Comparison of ENCODE assay signal across 1 cellular context in the genomic region with DNA sequence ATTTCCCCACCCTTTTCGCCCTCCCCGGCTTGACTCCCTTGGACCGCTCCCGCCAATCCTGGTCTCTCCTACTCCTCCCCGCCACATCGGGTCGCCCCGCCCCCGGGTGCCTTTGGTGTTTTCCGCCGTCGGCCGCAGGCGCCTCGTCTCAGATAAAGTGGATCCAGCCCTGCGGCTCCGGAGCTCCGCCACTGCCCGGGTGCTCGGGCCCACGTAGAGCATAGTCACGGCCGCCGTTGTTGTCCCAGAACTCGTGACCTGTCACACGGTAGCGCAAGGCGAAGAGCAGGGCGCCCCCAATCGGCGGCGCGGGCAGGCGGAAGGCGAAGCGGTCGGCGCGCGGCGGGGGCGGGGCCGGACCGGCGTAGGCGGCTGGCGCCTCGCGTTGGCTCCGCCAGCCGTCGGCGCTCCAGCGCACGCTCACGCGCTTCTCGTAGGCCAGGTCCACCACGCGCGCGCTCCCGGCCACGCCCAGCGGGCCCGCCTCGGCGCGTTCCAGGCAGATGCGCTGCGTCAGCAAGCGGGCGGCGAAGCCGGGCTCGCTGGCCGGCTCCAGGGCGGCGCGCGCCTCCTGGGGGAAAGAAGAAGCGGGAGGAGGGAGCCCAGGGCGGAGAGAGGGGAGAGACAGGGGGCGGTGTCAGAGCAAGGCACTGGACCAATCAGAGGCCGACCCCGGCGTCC.
TF ChIP-seq lines count a peak whose summit lies in the region.

No MANE protein-coding gene starts in this region.

TF ChIP-seq in GM12878, 131 proteins besides CTCF, POLR2A, EP300 and RAD21 (continues in another document):
- TF ChIP-seq, protein P1, sequence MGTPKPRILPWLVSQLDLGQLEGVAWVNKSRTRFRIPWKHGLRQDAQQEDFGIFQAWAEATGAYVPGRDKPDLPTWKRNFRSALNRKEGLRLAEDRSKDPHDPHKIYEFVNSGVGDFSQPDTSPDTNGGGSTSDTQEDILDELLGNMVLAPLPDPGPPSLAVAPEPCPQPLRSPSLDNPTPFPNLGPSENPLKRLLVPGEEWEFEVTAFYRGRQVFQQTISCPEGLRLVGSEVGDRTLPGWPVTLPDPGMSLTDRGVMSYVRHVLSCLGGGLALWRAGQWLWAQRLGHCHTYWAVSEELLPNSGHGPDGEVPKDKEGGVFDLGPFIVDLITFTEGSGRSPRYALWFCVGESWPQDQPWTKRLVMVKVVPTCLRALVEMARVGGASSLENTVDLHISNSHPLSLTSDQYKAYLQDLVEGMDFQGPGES (IDR thresholded peaks at IDR 0.05): peak; percentile 58; the same call in 1 of the 2 replicates
- no peak for TF ChIP-seq POLR2AphosphoS5 (IDR thresholded peaks at IDR 0.05; ENCODE audit: low read length)
- 0 out of 2 replicates have a peak, but pooled peaks have one; percentile 7 for TF ChIP-seq TCF12 (IDR thresholded peaks at IDR 0.05; ENCODE audit: low read depth, low read length)
- peak; percentile 37; the same call in 1 of the 2 replicates for TF ChIP-seq RFX5 (IDR thresholded peaks at IDR 0.05; ENCODE audit: low read depth, low read length)
- peak; percentile 88 for TF ChIP-seq SMARCA5 (IDR thresholded peaks at IDR 0.05)
- TF ChIP-seq MEF2A (IDR thresholded peaks at IDR 0.05; ENCODE audit: insufficient read depth, low read depth, low read length): 0 out of 2 replicates have a peak, but pooled peaks have one; percentile 51
- peak; percentile 6; the same call in 1 of the 2 replicates for TF ChIP-seq POLR2AphosphoS2 (IDR thresholded peaks at IDR 0.05; ENCODE audit: low read depth, low read length)
- TF ChIP-seq, protein P2, sequence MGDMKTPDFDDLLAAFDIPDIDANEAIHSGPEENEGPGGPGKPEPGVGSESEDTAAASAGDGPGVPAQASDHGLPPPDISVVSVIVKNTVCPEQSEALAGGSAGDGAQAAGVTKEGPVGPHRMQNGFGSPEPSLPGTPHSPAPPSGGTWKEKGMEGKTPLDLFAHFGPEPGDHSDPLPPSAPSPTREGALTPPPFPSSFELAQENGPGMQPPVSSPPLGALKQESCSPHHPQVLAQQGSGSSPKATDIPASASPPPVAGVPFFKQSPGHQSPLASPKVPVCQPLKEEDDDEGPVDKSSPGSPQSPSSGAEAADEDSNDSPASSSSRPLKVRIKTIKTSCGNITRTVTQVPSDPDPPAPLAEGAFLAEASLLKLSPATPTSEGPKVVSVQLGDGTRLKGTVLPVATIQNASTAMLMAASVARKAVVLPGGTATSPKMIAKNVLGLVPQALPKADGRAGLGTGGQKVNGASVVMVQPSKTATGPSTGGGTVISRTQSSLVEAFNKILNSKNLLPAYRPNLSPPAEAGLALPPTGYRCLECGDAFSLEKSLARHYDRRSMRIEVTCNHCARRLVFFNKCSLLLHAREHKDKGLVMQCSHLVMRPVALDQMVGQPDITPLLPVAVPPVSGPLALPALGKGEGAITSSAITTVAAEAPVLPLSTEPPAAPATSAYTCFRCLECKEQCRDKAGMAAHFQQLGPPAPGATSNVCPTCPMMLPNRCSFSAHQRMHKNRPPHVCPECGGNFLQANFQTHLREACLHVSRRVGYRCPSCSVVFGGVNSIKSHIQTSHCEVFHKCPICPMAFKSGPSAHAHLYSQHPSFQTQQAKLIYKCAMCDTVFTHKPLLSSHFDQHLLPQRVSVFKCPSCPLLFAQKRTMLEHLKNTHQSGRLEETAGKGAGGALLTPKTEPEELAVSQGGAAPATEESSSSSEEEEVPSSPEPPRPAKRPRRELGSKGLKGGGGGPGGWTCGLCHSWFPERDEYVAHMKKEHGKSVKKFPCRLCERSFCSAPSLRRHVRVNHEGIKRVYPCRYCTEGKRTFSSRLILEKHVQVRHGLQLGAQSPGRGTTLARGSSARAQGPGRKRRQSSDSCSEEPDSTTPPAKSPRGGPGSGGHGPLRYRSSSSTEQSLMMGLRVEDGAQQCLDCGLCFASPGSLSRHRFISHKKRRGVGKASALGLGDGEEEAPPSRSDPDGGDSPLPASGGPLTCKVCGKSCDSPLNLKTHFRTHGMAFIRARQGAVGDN (IDR thresholded peaks at IDR 0.05): peak; percentile 75
- peak; percentile 56; the same call in 1 of the 2 replicates for TF ChIP-seq EED (IDR thresholded peaks at IDR 0.05; ENCODE audit: low read depth)
- TF ChIP-seq STAT1 (conservative IDR thresholded peaks at IDR 0.05): peak; percentile 96; the same call in 1 of the 2 replicates
- TF ChIP-seq, protein P3, sequence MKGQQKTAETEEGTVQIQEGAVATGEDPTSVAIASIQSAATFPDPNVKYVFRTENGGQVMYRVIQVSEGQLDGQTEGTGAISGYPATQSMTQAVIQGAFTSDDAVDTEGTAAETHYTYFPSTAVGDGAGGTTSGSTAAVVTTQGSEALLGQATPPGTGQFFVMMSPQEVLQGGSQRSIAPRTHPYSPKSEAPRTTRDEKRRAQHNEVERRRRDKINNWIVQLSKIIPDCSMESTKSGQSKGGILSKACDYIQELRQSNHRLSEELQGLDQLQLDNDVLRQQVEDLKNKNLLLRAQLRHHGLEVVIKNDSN (IDR thresholded peaks at IDR 0.05; ENCODE audit: borderline replicate concordance, extremely low read length, insufficient read depth, low read depth, low read length): peak; percentile 73
- no peak for TF ChIP-seq IRF4 (IDR thresholded peaks at IDR 0.05; ENCODE audit: low read depth, low read length)
- peak; percentile 54 for TF ChIP-seq SIN3A (IDR thresholded peaks at IDR 0.05; ENCODE audit: low read depth, low read length)
- TF ChIP-seq GATAD2B (conservative IDR thresholded peaks at IDR 0.05; ENCODE audit: low read depth): peak; percentile 80
- TF ChIP-seq, protein P4, sequence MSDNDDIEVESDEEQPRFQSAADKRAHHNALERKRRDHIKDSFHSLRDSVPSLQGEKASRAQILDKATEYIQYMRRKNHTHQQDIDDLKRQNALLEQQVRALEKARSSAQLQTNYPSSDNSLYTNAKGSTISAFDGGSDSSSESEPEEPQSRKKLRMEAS (IDR thresholded peaks at IDR 0.05; ENCODE audit: low read depth, low read length): peak; percentile 84; the same call in 1 of the 2 replicates
- TF ChIP-seq, protein P5, sequence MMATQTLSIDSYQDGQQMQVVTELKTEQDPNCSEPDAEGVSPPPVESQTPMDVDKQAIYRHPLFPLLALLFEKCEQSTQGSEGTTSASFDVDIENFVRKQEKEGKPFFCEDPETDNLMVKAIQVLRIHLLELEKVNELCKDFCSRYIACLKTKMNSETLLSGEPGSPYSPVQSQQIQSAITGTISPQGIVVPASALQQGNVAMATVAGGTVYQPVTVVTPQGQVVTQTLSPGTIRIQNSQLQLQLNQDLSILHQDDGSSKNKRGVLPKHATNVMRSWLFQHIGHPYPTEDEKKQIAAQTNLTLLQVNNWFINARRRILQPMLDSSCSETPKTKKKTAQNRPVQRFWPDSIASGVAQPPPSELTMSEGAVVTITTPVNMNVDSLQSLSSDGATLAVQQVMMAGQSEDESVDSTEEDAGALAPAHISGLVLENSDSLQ (IDR thresholded peaks at IDR 0.05): peak; percentile 67
- TF ChIP-seq, protein P6, sequence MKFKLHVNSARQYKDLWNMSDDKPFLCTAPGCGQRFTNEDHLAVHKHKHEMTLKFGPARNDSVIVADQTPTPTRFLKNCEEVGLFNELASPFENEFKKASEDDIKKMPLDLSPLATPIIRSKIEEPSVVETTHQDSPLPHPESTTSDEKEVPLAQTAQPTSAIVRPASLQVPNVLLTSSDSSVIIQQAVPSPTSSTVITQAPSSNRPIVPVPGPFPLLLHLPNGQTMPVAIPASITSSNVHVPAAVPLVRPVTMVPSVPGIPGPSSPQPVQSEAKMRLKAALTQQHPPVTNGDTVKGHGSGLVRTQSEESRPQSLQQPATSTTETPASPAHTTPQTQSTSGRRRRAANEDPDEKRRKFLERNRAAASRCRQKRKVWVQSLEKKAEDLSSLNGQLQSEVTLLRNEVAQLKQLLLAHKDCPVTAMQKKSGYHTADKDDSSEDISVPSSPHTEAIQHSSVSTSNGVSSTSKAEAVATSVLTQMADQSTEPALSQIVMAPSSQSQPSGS (IDR thresholded peaks at IDR 0.05; ENCODE audit: low read length): no peak
- peak in 1 of 2 experiments; percentile 23; a peak in 2 of 4 replicates for TF ChIP-seq IKZF2 (IDR thresholded peaks at IDR 0.05)
- TF ChIP-seq CBFB (IDR thresholded peaks at IDR 0.05; ENCODE audit: low read depth): no peak
- TF ChIP-seq, protein P7, sequence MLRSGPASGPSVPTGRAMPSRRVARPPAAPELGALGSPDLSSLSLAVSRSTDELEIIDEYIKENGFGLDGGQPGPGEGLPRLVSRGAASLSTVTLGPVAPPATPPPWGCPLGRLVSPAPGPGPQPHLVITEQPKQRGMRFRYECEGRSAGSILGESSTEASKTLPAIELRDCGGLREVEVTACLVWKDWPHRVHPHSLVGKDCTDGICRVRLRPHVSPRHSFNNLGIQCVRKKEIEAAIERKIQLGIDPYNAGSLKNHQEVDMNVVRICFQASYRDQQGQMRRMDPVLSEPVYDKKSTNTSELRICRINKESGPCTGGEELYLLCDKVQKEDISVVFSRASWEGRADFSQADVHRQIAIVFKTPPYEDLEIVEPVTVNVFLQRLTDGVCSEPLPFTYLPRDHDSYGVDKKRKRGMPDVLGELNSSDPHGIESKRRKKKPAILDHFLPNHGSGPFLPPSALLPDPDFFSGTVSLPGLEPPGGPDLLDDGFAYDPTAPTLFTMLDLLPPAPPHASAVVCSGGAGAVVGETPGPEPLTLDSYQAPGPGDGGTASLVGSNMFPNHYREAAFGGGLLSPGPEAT (IDR thresholded peaks at IDR 0.05; ENCODE audit: low read depth): no peak
- TF ChIP-seq, protein P8, sequence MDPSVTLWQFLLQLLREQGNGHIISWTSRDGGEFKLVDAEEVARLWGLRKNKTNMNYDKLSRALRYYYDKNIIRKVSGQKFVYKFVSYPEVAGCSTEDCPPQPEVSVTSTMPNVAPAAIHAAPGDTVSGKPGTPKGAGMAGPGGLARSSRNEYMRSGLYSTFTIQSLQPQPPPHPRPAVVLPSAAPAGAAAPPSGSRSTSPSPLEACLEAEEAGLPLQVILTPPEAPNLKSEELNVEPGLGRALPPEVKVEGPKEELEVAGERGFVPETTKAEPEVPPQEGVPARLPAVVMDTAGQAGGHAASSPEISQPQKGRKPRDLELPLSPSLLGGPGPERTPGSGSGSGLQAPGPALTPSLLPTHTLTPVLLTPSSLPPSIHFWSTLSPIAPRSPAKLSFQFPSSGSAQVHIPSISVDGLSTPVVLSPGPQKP (IDR thresholded peaks at IDR 0.05; ENCODE audit: low read depth, low read length): no peak
- peak; percentile 86 for TF ChIP-seq LARP7 (IDR thresholded peaks at IDR 0.05)
- peak; percentile 73 for TF ChIP-seq MXI1 (IDR thresholded peaks at IDR 0.05; ENCODE audit: low read depth, low read length)
- TF ChIP-seq TCF3 (IDR thresholded peaks at IDR 0.05; ENCODE audit: borderline replicate concordance, insufficient read depth, low read depth, low read length): 0 out of 2 replicates have a peak, but pooled peaks have one; percentile 29
- peak; percentile 83 to 94 for TF ChIP-seq BHLHE40 (IDR thresholded peaks at IDR 0.05; ENCODE audit: borderline replicate concordance in 1 of 2, low read depth in 2 of 2, low read length in 1 of 2)
- TF ChIP-seq, protein P9, sequence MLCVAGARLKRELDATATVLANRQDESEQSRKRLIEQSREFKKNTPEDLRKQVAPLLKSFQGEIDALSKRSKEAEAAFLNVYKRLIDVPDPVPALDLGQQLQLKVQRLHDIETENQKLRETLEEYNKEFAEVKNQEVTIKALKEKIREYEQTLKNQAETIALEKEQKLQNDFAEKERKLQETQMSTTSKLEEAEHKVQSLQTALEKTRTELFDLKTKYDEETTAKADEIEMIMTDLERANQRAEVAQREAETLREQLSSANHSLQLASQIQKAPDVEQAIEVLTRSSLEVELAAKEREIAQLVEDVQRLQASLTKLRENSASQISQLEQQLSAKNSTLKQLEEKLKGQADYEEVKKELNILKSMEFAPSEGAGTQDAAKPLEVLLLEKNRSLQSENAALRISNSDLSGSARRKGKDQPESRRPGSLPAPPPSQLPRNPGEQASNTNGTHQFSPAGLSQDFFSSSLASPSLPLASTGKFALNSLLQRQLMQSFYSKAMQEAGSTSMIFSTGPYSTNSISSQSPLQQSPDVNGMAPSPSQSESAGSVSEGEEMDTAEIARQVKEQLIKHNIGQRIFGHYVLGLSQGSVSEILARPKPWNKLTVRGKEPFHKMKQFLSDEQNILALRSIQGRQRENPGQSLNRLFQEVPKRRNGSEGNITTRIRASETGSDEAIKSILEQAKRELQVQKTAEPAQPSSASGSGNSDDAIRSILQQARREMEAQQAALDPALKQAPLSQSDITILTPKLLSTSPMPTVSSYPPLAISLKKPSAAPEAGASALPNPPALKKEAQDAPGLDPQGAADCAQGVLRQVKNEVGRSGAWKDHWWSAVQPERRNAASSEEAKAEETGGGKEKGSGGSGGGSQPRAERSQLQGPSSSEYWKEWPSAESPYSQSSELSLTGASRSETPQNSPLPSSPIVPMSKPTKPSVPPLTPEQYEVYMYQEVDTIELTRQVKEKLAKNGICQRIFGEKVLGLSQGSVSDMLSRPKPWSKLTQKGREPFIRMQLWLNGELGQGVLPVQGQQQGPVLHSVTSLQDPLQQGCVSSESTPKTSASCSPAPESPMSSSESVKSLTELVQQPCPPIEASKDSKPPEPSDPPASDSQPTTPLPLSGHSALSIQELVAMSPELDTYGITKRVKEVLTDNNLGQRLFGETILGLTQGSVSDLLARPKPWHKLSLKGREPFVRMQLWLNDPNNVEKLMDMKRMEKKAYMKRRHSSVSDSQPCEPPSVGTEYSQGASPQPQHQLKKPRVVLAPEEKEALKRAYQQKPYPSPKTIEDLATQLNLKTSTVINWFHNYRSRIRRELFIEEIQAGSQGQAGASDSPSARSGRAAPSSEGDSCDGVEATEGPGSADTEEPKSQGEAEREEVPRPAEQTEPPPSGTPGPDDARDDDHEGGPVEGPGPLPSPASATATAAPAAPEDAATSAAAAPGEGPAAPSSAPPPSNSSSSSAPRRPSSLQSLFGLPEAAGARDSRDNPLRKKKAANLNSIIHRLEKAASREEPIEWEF (IDR thresholded peaks at IDR 0.05; ENCODE audit: insufficient replicate concordance, low read depth, low read length): no peak
- TF ChIP-seq IKZF1 (conservative IDR thresholded peaks at IDR 0.05): peak; percentile 87
- peak; percentile 72 for TF ChIP-seq CREB1 (IDR thresholded peaks at IDR 0.05; ENCODE audit: low read depth)
- no peak for TF ChIP-seq SMAD1 (IDR thresholded peaks at IDR 0.05; ENCODE audit: low read depth, partially characterized antibody)
- peak; percentile 76 for TF ChIP-seq RELA (IDR thresholded peaks at IDR 0.05; ENCODE audit: borderline replicate concordance, partially characterized antibody)
- TF ChIP-seq HDGF (IDR thresholded peaks at IDR 0.05): peak; percentile 69; the same call in 1 of the 2 replicates
- TF ChIP-seq TCF7 (IDR thresholded peaks at IDR 0.05; ENCODE audit: borderline replicate concordance): no peak
- TF ChIP-seq ETV6 (conservative IDR thresholded peaks at IDR 0.05 in 1 of 2, IDR thresholded peaks at IDR 0.05 in 1 of 2; ENCODE audit: borderline replicate concordance in 1 of 2, low read depth in 1 of 2): no peak
- TF ChIP-seq RAD51 (IDR thresholded peaks at IDR 0.05): peak; percentile 78
- TF ChIP-seq ZNF622 (IDR thresholded peaks at IDR 0.05): no peak
- TF ChIP-seq NRF1 (conservative IDR thresholded peaks at IDR 0.05; ENCODE audit: low read depth, low read length): peak; percentile 59; the same call in 1 of the 2 replicates
- TF ChIP-seq, protein P10, sequence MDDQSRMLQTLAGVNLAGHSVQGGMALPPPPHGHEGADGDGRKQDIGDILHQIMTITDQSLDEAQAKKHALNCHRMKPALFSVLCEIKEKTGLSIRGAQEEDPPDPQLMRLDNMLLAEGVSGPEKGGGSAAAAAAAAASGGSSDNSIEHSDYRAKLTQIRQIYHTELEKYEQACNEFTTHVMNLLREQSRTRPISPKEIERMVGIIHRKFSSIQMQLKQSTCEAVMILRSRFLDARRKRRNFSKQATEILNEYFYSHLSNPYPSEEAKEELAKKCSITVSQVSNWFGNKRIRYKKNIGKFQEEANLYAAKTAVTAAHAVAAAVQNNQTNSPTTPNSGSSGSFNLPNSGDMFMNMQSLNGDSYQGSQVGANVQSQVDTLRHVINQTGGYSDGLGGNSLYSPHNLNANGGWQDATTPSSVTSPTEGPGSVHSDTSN (IDR thresholded peaks at IDR 0.05; ENCODE audit: insufficient replicate concordance, low read depth, low read length): peak; percentile 24
- peak; percentile 55; the same call in 1 of the 2 replicates for TF ChIP-seq PML (IDR thresholded peaks at IDR 0.05; ENCODE audit: low read length)
- TF ChIP-seq FOXK2 (IDR thresholded peaks at IDR 0.05): peak; percentile 63
